ENCODE assay signal across 35 cellular contexts in genomic region chr4:66887061-66887460, GRCh38.
"Had no signal": no experiment of that assay in that cellular context is flagged by ENCODE, and none has a peak within 500 bp of the region (broad histone marks: within the 10 kb centered on the region; RNA-seq: fewer than 3 reads in every experiment).

No MANE protein-coding gene starts in this region.

- H3K4me3 ChIP-seq: MG63 had no signal

- DNase-seq: Karpas-422, Kasumi-1, MG63, MM.1S, MV-4-11, NCI-H1048, NCI-H1092, NCI-H1092 treated with DMSO at 0.1 percent for 48 hours, NCI-H1105, NCI-H1105 treated with DMSO at 0.1 percent for 48 hours, NCI-H1417, NCI-H1417 treated with DMSO at 0.1 percent for 48 hours, NCI-H1436, NCI-H1436 treated with DMSO at 0.1 percent for 48 hours, NCI-H146, NCI-H1694, NCI-H1694 treated with DMSO at 0.1 percent for 48 hours, NCI-H187, NCI-H187 treated with DMSO at 0.1 percent for 48 hours, NCI-H1930, NCI-H2029, NCI-H2029 treated with DMSO at 0.1 percent for 48 hours, NCI-H2081, NCI-H2081 treated with DMSO at 0.1 percent for 48 hours, NCI-H2107, NCI-H2171, NCI-H2171 treated with DMSO at 0.1 percent for 48 hours, NCI-H2227 treated with DMSO at 0.1 percent for 48 hours, NCI-H226, NCI-H345, NCI-H446, NCI-H446 treated with DMSO at 0.1 percent for 48 hours, NCI-H510A, NCI-H510A treated with DMSO at 0.1 percent for 48 hours, NCI-H524 had no signal

- H3K9me3 ChIP-seq: MG63 had no signal

- H3K36me3 ChIP-seq: MG63 had no signal

- H3K27me3 ChIP-seq: MG63 had no signal
